1 cellular context compared by ENCODE assay signal in the genomic region with DNA sequence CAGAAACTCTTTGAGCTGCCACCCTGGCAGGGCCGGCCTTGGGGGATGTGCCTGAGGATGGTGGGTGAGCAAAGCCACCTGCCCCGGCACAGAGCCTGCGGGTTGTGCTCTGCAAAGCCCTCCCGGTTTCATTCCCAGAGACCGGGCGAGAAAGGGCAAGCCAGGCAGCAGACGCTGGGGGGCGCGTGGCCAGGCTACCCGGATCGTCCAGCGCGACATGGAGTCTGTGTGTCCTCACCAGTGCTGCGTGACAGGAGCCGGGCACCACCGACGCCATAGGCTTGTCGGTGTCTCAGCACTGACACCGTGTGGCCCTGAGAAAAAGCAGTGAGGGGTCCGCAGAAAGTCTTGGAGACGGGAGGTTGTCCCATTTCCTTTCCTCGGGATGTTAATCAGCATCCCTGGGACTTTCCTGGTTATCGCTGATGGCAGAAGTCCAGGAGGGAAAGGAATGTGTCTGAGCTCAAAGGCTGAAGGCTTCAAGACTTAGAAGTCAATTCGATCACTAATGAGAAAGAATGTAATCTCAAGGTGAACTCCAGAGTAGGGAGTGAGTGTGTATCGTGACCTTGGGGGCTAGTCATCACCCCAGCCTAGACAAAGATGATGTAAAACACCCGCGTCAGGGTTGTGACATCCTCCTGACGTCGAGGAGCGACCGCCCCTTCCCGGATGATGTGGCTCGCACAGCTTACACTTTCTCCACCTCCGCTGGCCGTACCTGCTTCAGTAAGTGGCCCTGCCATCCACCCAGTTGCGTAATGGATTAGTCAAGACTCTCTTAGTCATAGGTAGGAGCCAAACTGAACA.
A peak's percentile ranks its signal among the peaks of the same experiment; 100 is the strongest.
TF ChIP-seq lines count a peak whose summit lies in the region.

No MANE protein-coding gene starts in this region.

TF ChIP-seq in liver, 16 proteins besides CTCF, POLR2A, EP300 and RAD21 (continued from another document):
- no peak for TF ChIP-seq EGR1 (IDR thresholded peaks at IDR 0.05; ENCODE audit: low read depth in 2 of 2)
- no peak for TF ChIP-seq GABPA (IDR thresholded peaks at IDR 0.05 in 1 of 2, conservative IDR thresholded peaks at IDR 0.05 in 1 of 2)
- no peak for TF ChIP-seq FOXA1 (IDR thresholded peaks at IDR 0.05)
- peak in 1 of 2 donors; percentile 42 for TF ChIP-seq RXRA (IDR thresholded peaks at IDR 0.05)
- TF ChIP-seq SP1 (IDR thresholded peaks at IDR 0.05) = peak; percentile 44
- TF ChIP-seq, protein P1, sequence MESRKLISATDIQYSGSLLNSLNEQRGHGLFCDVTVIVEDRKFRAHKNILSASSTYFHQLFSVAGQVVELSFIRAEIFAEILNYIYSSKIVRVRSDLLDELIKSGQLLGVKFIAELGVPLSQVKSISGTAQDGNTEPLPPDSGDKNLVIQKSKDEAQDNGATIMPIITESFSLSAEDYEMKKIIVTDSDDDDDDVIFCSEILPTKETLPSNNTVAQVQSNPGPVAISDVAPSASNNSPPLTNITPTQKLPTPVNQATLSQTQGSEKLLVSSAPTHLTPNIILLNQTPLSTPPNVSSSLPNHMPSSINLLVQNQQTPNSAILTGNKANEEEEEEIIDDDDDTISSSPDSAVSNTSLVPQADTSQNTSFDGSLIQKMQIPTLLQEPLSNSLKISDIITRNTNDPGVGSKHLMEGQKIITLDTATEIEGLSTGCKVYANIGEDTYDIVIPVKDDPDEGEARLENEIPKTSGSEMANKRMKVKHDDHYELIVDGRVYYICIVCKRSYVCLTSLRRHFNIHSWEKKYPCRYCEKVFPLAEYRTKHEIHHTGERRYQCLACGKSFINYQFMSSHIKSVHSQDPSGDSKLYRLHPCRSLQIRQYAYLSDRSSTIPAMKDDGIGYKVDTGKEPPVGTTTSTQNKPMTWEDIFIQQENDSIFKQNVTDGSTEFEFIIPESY (IDR thresholded peaks at IDR 0.05) = no peak
- no peak for TF ChIP-seq TAF1 (conservative IDR thresholded peaks at IDR 0.05)
